7 cellular contexts compared by ENCODE assay signal in genomic region chr19:49117677-49118564, GRCh38. TPM values are rescaled to one million over a fixed set of nuclear protein-coding genes. Genes with fewer than 3 reads are reported as not detected.
A peak's percentile ranks its signal among the peaks of the same experiment; 100 is the strongest.
DNase-seq lines count a peak whose midpoint lies in the region; ATAC-seq lines count a peak whose summit lies in the region.
"Had no signal": no experiment of that assay in that cellular context is flagged by ENCODE, and none has a peak within 500 bp of the region (broad histone marks: within the 10 kb centered on the region; RNA-seq: fewer than 3 reads in every experiment).

No MANE protein-coding gene starts in this region.

- no peak for DNase-seq in activated naive CD4-positive, alpha-beta T cell treated with Interleukin-2 at 50 U/mL for 16 hours
- DNase-seq in NCI-H748 (lab: John Stamatoyannopoulos, UW; ENCODE audit: unreplicated experiment), result no peak

- no peak for ATAC-seq in HG03039 (IDR thresholded peaks at IDR 0.05; ENCODE audit: unreplicated experiment)

- H3K9me3 Mint-ChIP-seq in activated naive CD4-positive, alpha-beta T cell treated with anti-CD3 and anti-CD28 coated beads, Interleukin-2, amount 50 U/mL, for 24 hours, result no peaks in the 10 kb centered on the region

- no peaks in the 10 kb centered on the region for H3K36me3 Mint-ChIP-seq in activated naive CD4-positive, alpha-beta T cell treated with anti-CD3 and anti-CD28 coated beads, Interleukin-2, amount 50 U/mL, for 24 hours

- H3K36me3 ChIP-seq in urinary bladder (ENCODE audit: insufficient read depth), result no peaks in the 10 kb centered on the region

- H3K4me1 ChIP-seq in urinary bladder (ENCODE audit: insufficient read depth), result no peaks in the 10 kb centered on the region

- H3K27ac Mint-ChIP-seq in activated naive CD4-positive, alpha-beta T cell treated with anti-CD3 and anti-CD28 coated beads, Interleukin-2, amount 50 U/mL, for 24 hours, result peak overlapping the region; percentile 92

- peak overlapping the region; percentile 92 for H3K4me3 Mint-ChIP-seq in activated naive CD4-positive, alpha-beta T cell treated with anti-CD3 and anti-CD28 coated beads, Interleukin-2, amount 50 U/mL, for 24 hours

- peaks cover 49% of the 10 kb centered on the region for H3K4me1 Mint-ChIP-seq in activated naive CD4-positive, alpha-beta T cell treated with anti-CD3 and anti-CD28 coated beads, Interleukin-2, amount 50 U/mL, for 24 hours

- H3K27me3 Mint-ChIP-seq in activated naive CD4-positive, alpha-beta T cell treated with anti-CD3 and anti-CD28 coated beads, Interleukin-2, amount 50 U/mL, for 24 hours, result no peaks in the 10 kb centered on the region

- peak overlapping the region; percentile 96 for H3K27ac ChIP-seq in urinary bladder (ENCODE audit: low read depth)

- peak overlapping the region; percentile 72 for H3K4me3 ChIP-seq in iPS-11a (ENCODE audit: low read depth, low read length)
- H3K4me3 ChIP-seq in urinary bladder (ENCODE audit: low read depth, low read length), result peak overlapping the region; percentile 50

- WGBS in urinary bladder, result 68% methylated on average over 26 of the region's 26 CpGs

RNA-seq across cellular contexts. Expression of gene C19orf73, which starts 1.0 kb away (rescaled TPM):
- total RNA-seq in urinary bladder, result not detected
- 1.6 TPM for polyA plus RNA-seq in urinary bladder

RNA-seq across cellular contexts. Expression of gene PPFIA3, which starts 1.4 kb away (rescaled TPM):
- 5.2 TPM for total RNA-seq in urinary bladder
- polyA plus RNA-seq in urinary bladder, result 12.2 TPM

RNA-seq across cellular contexts. Expression of gene LIN7B, which starts 3.8 kb away (rescaled TPM):
- total RNA-seq in urinary bladder, result 4.7 TPM
- polyA plus RNA-seq in urinary bladder, result 18.5 TPM

RNA-seq across cellular contexts. Expression of gene SNRNP70, which starts 32.7 kb away (rescaled TPM):
- total RNA-seq in urinary bladder, result 166 TPM
- polyA plus RNA-seq in urinary bladder, result 191 TPM

RNA-seq across cellular contexts. Expression of gene HRC, which starts 37.3 kb away (rescaled TPM):
- 5.2 TPM for total RNA-seq in urinary bladder
- polyA plus RNA-seq in urinary bladder, result 3.8 TPM
- total RNA-seq: T-helper 2 cell treated with Interferon-gamma antibody and Interleukin-4, amounts not matched to agents 100 ng/mL and 5 ng/mL, for 36 hours had no signal
